Comparison of ENCODE assay signal across 1 cellular context in the genomic region with DNA sequence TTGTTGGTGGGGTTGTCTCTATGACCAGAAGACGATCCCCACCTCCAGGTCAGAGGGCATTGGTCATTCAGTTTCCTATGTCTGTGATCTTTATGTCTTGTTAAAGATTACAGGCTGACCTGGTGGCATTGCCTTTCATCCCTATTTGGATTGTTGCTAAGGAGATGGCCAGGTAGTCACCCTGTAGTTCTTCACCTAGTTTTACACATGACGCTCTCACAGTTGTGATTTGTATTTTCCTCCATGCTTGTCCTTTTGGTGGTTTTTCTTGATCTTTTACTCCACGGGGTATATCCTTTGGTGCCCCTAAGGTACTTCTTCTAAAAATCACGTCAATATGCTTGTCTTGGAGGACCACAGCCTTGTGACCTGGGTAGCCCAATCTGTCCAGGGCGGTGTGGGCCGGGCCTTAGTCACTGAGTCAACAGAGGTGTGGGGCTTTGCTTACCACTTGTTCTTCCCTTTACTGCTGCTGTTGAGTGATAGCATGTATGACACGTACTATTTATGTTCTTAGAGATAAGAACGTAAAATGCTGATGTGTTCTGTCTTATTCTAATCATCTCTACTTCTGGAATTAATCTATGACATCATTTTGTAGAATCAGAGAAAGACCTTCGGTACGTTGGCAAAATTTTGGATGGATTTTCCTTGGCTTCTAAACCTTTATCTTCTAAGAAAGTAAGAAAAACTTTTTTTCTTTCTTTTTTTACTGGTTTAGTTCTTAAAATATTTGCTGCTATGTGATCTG.
TF ChIP-seq lines count a peak whose summit lies in the region.

No MANE protein-coding gene starts in this region.

TF ChIP-seq in K562, 482 proteins besides CTCF, POLR2A, EP300 and RAD21 (continued from another document and continues in another):
- TF ChIP-seq, protein P1, sequence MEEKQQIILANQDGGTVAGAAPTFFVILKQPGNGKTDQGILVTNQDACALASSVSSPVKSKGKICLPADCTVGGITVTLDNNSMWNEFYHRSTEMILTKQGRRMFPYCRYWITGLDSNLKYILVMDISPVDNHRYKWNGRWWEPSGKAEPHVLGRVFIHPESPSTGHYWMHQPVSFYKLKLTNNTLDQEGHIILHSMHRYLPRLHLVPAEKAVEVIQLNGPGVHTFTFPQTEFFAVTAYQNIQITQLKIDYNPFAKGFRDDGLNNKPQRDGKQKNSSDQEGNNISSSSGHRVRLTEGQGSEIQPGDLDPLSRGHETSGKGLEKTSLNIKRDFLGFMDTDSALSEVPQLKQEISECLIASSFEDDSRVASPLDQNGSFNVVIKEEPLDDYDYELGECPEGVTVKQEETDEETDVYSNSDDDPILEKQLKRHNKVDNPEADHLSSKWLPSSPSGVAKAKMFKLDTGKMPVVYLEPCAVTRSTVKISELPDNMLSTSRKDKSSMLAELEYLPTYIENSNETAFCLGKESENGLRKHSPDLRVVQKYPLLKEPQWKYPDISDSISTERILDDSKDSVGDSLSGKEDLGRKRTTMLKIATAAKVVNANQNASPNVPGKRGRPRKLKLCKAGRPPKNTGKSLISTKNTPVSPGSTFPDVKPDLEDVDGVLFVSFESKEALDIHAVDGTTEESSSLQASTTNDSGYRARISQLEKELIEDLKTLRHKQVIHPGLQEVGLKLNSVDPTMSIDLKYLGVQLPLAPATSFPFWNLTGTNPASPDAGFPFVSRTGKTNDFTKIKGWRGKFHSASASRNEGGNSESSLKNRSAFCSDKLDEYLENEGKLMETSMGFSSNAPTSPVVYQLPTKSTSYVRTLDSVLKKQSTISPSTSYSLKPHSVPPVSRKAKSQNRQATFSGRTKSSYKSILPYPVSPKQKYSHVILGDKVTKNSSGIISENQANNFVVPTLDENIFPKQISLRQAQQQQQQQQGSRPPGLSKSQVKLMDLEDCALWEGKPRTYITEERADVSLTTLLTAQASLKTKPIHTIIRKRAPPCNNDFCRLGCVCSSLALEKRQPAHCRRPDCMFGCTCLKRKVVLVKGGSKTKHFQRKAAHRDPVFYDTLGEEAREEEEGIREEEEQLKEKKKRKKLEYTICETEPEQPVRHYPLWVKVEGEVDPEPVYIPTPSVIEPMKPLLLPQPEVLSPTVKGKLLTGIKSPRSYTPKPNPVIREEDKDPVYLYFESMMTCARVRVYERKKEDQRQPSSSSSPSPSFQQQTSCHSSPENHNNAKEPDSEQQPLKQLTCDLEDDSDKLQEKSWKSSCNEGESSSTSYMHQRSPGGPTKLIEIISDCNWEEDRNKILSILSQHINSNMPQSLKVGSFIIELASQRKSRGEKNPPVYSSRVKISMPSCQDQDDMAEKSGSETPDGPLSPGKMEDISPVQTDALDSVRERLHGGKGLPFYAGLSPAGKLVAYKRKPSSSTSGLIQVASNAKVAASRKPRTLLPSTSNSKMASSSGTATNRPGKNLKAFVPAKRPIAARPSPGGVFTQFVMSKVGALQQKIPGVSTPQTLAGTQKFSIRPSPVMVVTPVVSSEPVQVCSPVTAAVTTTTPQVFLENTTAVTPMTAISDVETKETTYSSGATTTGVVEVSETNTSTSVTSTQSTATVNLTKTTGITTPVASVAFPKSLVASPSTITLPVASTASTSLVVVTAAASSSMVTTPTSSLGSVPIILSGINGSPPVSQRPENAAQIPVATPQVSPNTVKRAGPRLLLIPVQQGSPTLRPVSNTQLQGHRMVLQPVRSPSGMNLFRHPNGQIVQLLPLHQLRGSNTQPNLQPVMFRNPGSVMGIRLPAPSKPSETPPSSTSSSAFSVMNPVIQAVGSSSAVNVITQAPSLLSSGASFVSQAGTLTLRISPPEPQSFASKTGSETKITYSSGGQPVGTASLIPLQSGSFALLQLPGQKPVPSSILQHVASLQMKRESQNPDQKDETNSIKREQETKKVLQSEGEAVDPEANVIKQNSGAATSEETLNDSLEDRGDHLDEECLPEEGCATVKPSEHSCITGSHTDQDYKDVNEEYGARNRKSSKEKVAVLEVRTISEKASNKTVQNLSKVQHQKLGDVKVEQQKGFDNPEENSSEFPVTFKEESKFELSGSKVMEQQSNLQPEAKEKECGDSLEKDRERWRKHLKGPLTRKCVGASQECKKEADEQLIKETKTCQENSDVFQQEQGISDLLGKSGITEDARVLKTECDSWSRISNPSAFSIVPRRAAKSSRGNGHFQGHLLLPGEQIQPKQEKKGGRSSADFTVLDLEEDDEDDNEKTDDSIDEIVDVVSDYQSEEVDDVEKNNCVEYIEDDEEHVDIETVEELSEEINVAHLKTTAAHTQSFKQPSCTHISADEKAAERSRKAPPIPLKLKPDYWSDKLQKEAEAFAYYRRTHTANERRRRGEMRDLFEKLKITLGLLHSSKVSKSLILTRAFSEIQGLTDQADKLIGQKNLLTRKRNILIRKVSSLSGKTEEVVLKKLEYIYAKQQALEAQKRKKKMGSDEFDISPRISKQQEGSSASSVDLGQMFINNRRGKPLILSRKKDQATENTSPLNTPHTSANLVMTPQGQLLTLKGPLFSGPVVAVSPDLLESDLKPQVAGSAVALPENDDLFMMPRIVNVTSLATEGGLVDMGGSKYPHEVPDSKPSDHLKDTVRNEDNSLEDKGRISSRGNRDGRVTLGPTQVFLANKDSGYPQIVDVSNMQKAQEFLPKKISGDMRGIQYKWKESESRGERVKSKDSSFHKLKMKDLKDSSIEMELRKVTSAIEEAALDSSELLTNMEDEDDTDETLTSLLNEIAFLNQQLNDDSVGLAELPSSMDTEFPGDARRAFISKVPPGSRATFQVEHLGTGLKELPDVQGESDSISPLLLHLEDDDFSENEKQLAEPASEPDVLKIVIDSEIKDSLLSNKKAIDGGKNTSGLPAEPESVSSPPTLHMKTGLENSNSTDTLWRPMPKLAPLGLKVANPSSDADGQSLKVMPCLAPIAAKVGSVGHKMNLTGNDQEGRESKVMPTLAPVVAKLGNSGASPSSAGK (IDR thresholded peaks at IDR 0.05) = no peak
- TF ChIP-seq, protein P2, sequence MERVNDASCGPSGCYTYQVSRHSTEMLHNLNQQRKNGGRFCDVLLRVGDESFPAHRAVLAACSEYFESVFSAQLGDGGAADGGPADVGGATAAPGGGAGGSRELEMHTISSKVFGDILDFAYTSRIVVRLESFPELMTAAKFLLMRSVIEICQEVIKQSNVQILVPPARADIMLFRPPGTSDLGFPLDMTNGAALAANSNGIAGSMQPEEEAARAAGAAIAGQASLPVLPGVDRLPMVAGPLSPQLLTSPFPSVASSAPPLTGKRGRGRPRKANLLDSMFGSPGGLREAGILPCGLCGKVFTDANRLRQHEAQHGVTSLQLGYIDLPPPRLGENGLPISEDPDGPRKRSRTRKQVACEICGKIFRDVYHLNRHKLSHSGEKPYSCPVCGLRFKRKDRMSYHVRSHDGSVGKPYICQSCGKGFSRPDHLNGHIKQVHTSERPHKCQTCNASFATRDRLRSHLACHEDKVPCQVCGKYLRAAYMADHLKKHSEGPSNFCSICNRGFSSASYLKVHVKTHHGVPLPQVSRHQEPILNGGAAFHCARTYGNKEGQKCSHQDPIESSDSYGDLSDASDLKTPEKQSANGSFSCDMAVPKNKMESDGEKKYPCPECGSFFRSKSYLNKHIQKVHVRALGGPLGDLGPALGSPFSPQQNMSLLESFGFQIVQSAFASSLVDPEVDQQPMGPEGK (CRISPR knock-in tag; IDR thresholded peaks at IDR 0.05; ENCODE audit: borderline replicate concordance) = no peak
- TF ChIP-seq L3MBTL2 (IDR thresholded peaks at IDR 0.05) (no peak), ZNF133 (CRISPR knock-in tag; IDR thresholded peaks at IDR 0.05) (no peak), GABPB2 (CRISPR knock-in tag; conservative IDR thresholded peaks at IDR 0.05) (no peak), EGR1 (conservative IDR thresholded peaks at IDR 0.05) (peak; percentile 54), BACH1 (tag; IDR thresholded peaks at IDR 0.05) (peak; percentile 21; the same call in 1 of the 2 replicates), PRMT5 (CRISPR knock-in tag; IDR thresholded peaks at IDR 0.05) (no peak), PHB2 (IDR thresholded peaks at IDR 0.05; ENCODE audit: low read depth) (peak; percentile 53; the same call in 1 of the 2 replicates), ETV6 (IDR thresholded peaks at IDR 0.05; ENCODE audit: borderline replicate concordance in 1 of 2, low read depth in 2 of 2, low read length in 1 of 2) (no peak), ETV6 (CRISPR knock-in tag; IDR thresholded peaks at IDR 0.05; ENCODE audit: borderline replicate concordance) (no peak), HNRNPL (IDR thresholded peaks at IDR 0.05; ENCODE audit: low read depth, low read length) (no peak), MEF2D (tag; conservative IDR thresholded peaks at IDR 0.05; ENCODE audit: low read depth) (peak; percentile 72), ZFPM2 (CRISPR knock-in tag; IDR thresholded peaks at IDR 0.05) (no peak), FIP1L1 (IDR thresholded peaks at IDR 0.05; ENCODE audit: low read depth, low read length, poor library complexity, severe bottlenecking) (no peak), ZBTB1 (CRISPR knock-in tag; IDR thresholded peaks at IDR 0.05; ENCODE audit: borderline replicate concordance, low read depth) (no peak), U2AF1 (optimal IDR thresholded peaks at IDR 0.05; ENCODE audit: low read depth, low read length) (no peak), CXXC5 (CRISPR knock-in tag; IDR thresholded peaks at IDR 0.05) (peak; percentile 72), MYC (IDR thresholded peaks at IDR 0.05; ENCODE audit: low read depth, low read length) (peak; percentile 34; the same call in 1 of the 2 replicates), MYC (CRISPR knock-in tag; IDR thresholded peaks at IDR 0.05; ENCODE audit: borderline replicate concordance, low read depth) (no peak), CBFB (CRISPR knock-in tag; IDR thresholded peaks at IDR 0.05) (no peak)
- TF ChIP-seq, protein P3, sequence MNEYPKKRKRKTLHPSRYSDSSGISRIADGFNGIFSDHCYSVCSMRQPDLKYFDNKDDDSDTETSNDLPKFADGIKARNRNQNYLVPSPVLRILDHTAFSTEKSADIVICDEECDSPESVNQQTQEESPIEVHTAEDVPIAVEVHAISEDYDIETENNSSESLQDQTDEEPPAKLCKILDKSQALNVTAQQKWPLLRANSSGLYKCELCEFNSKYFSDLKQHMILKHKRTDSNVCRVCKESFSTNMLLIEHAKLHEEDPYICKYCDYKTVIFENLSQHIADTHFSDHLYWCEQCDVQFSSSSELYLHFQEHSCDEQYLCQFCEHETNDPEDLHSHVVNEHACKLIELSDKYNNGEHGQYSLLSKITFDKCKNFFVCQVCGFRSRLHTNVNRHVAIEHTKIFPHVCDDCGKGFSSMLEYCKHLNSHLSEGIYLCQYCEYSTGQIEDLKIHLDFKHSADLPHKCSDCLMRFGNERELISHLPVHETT (CRISPR knock-in tag; conservative IDR thresholded peaks at IDR 0.05 in 1 of 2, IDR thresholded peaks at IDR 0.05 in 1 of 2) = peak in 1 of 2 experiments; percentile 54; a peak in 1 of 4 replicates
- TF ChIP-seq, protein P4, sequence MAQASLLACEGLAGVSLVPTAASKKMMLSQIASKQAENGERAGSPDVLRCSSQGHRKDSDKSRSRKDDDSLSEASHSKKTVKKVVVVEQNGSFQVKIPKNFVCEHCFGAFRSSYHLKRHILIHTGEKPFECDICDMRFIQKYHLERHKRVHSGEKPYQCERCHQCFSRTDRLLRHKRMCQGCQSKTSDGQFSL (CRISPR knock-in tag; IDR thresholded peaks at IDR 0.05) = no peak
- TF ChIP-seq, protein P4 (tag; IDR thresholded peaks at IDR 0.05) = no peak
- TF ChIP-seq, protein P5, sequence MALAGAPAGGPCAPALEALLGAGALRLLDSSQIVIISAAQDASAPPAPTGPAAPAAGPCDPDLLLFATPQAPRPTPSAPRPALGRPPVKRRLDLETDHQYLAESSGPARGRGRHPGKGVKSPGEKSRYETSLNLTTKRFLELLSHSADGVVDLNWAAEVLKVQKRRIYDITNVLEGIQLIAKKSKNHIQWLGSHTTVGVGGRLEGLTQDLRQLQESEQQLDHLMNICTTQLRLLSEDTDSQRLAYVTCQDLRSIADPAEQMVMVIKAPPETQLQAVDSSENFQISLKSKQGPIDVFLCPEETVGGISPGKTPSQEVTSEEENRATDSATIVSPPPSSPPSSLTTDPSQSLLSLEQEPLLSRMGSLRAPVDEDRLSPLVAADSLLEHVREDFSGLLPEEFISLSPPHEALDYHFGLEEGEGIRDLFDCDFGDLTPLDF (CRISPR knock-in tag; IDR thresholded peaks at IDR 0.05) = no peak
- TF ChIP-seq, protein P6, sequence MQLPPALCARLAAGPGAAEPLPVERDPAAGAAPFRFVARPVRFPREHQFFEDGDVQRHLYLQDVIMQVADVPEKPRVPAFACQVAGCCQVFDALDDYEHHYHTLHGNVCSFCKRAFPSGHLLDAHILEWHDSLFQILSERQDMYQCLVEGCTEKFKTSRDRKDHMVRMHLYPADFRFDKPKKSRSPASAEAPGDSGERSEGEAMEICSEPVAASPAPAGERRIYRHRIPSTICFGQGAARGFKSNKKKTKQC (CRISPR knock-in tag; IDR thresholded peaks at IDR 0.05) = no peak
- TF ChIP-seq, protein P7, sequence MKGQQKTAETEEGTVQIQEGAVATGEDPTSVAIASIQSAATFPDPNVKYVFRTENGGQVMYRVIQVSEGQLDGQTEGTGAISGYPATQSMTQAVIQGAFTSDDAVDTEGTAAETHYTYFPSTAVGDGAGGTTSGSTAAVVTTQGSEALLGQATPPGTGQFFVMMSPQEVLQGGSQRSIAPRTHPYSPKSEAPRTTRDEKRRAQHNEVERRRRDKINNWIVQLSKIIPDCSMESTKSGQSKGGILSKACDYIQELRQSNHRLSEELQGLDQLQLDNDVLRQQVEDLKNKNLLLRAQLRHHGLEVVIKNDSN (CRISPR knock-in tag; IDR thresholded peaks at IDR 0.05) = no peak
- TF ChIP-seq, protein P8, sequence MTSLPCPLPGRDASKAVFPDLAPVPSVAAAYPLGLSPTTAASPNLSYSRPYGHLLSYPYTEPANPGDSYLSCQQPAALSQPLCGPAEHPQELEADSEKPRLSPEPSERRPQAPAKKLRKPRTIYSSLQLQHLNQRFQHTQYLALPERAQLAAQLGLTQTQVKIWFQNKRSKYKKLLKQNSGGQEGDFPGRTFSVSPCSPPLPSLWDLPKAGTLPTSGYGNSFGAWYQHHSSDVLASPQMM (CRISPR knock-in tag; IDR thresholded peaks at IDR 0.05) = no peak
- TF ChIP-seq, protein P9, sequence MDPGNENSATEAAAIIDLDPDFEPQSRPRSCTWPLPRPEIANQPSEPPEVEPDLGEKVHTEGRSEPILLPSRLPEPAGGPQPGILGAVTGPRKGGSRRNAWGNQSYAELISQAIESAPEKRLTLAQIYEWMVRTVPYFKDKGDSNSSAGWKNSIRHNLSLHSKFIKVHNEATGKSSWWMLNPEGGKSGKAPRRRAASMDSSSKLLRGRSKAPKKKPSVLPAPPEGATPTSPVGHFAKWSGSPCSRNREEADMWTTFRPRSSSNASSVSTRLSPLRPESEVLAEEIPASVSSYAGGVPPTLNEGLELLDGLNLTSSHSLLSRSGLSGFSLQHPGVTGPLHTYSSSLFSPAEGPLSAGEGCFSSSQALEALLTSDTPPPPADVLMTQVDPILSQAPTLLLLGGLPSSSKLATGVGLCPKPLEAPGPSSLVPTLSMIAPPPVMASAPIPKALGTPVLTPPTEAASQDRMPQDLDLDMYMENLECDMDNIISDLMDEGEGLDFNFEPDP (CRISPR knock-in tag; IDR thresholded peaks at IDR 0.05) = no peak
- TF ChIP-seq, protein P10, sequence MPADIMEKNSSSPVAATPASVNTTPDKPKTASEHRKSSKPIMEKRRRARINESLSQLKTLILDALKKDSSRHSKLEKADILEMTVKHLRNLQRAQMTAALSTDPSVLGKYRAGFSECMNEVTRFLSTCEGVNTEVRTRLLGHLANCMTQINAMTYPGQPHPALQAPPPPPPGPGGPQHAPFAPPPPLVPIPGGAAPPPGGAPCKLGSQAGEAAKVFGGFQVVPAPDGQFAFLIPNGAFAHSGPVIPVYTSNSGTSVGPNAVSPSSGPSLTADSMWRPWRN (IDR thresholded peaks at IDR 0.05; ENCODE audit: low read depth) = peak; percentile 88
- TF ChIP-seq, protein P11, sequence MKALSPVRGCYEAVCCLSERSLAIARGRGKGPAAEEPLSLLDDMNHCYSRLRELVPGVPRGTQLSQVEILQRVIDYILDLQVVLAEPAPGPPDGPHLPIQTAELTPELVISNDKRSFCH (CRISPR knock-in tag; IDR thresholded peaks at IDR 0.05) = no peak
- TF ChIP-seq, protein P11 (tag; IDR thresholded peaks at IDR 0.05) = 0 out of 2 replicates have a peak, but pooled peaks have one; percentile 38
